In genomic region chr6:122472022-122472340, GRCh38 we compare ENCODE assay signal across 8 cellular contexts. TPM values are rescaled to one million over a fixed set of nuclear protein-coding genes. Genes with fewer than 3 reads are reported as not detected.
DNase-seq lines count a peak whose midpoint lies in the region; ATAC-seq and TF ChIP-seq lines count a peak whose summit lies in the region.

No MANE protein-coding gene starts in this region.

- H3K4me2 ChIP-seq in SU-DHL-6 (ENCODE audit: low read depth, low read length, poor library complexity, severe bottlenecking): peak overlapping the region; percentile 95

- peaks cover 16% of the 10 kb centered on the region; the same call in 1 of the 2 replicates for H4K20me1 ChIP-seq in SU-DHL-6 (ENCODE audit: low read depth, low read length)

- no peak for TF ChIP-seq POLR2A in gastrocnemius medialis (IDR thresholded peaks at IDR 0.05)

- no peaks in the 10 kb centered on the region for H3F3A ChIP-seq in SU-DHL-6 (ENCODE audit: insufficient read depth)

- H3K27me3 ChIP-seq in SU-DHL-6 (ENCODE audit: low read length) (no peaks in the 10 kb centered on the region), gastrocnemius medialis (no peaks in the 10 kb centered on the region)

- peaks cover 29 to 41% of the 10 kb centered on the region in 2 donors for H3K4me1 ChIP-seq in gastrocnemius medialis

- H3K79me2 ChIP-seq in SU-DHL-6 (ENCODE audit: insufficient read depth, low read length): peaks cover 53% of the 10 kb centered on the region

- peak overlapping the region; percentile 81 for H3K9ac ChIP-seq in SU-DHL-6 (ENCODE audit: low read length)

- H2AFZ ChIP-seq in SU-DHL-6 (ENCODE audit: low read depth, low read length, severe bottlenecking): peak overlapping the region; percentile 73

- no peaks in the 10 kb centered on the region for H3K9me2 ChIP-seq in SU-DHL-6 (replicated peaks; ENCODE audit: insufficient read depth, low read length)

- in situ Hi-C loops in gastrocnemius medialis (cut with MboI; ENCODE audit: low sequenced_read_pairs in 4 of 4): loop anchor here in 1 of 4 donors (5.0 kb wide), 1 partner anchor 90 kb away; no protein-coding TSS in a partner anchor

- ATAC-seq in HG03039 (IDR thresholded peaks at IDR 0.05; ENCODE audit: unreplicated experiment): peak; percentile 40
- ATAC-seq in Right ventricle myocardium superior (ENCODE audit: poor library complexity): peak; percentile 54
- ATAC-seq in gastrocnemius medialis: peak; percentile 42 to 51

- intact Hi-C loops in Right ventricle myocardium superior (cut with DNase I) (loop anchor here (5.0 kb wide), 1 partner anchor 70 kb away; no protein-coding TSS in a partner anchor), gastrocnemius medialis (cut with DNase I; ENCODE audit: low total_unique reads) (loop anchor here (5.0 kb wide), 1 partner anchor 55 kb away; no protein-coding TSS in a partner anchor)

- H3K4me3 ChIP-seq in SU-DHL-6 (ENCODE audit: insufficient read depth, low read length, poor library complexity, severe bottlenecking) (peak overlapping the region; percentile 93), gastrocnemius medialis (peak overlapping the region; percentile 79 to 99 (median 90))

- TF ChIP-seq CTCF in SU-DHL-6 (IDR thresholded peaks at IDR 0.05; ENCODE audit: insufficient read depth, low read length, poor library complexity, severe bottlenecking) (no peak), gastrocnemius medialis (IDR thresholded peaks at IDR 0.05 in 4 of 5, conservative IDR thresholded peaks at IDR 0.05 in 1 of 5) (no peak)

- H3K9me3 ChIP-seq in SU-DHL-6 (ENCODE audit: insufficient read depth, low read length) (no peaks in the 10 kb centered on the region), gastrocnemius medialis (no peaks in the 10 kb centered on the region)

- DNase-seq in NCI-H748 (lab: John Stamatoyannopoulos, UW; ENCODE audit: unreplicated experiment): peak; percentile 59
- no peak for DNase-seq in NCI-H748 treated with DMSO at 0.1 percent for 48 hours (lab: John Stamatoyannopoulos, UW)
- no peak for DNase-seq in Right ventricle myocardium superior
- no peak for DNase-seq in gastrocnemius medialis
- DNase-seq in NCI-H524 (lab: John Stamatoyannopoulos, UW): no peak
- no peak for DNase-seq in T-helper 9 cell

- H3K36me3 ChIP-seq in SU-DHL-6 (ENCODE audit: low read length) (no peaks in the 10 kb centered on the region), gastrocnemius medialis (no peaks in the 10 kb centered on the region)

- H3K27ac ChIP-seq in SU-DHL-6 (ENCODE audit: low read depth, low read length) (peak overlapping the region; percentile 21; the same call in 1 of the 2 replicates), gastrocnemius medialis (peak overlapping the region; percentile 94 to 99 (median 97))

RNA-seq across cellular contexts. Expression of gene SERINC1, which starts 0.4 kb away (rescaled TPM):
- 142 TPM for total RNA-seq in Right ventricle myocardium superior
- 100 to 1,000 TPM; 161 to 273 (median 198) TPM for total RNA-seq in gastrocnemius medialis
